1 cellular context compared by ENCODE assay signal in genomic region chr1:83493633-83494032, GRCh38.
TF ChIP-seq lines count a peak whose summit lies in the region.

No MANE protein-coding gene starts in this region.

TF ChIP-seq in HepG2, 621 proteins besides CTCF, POLR2A, EP300 and RAD21 (continued from another document):
- TF ChIP-seq RNF219 (CRISPR knock-in tag; IDR thresholded peaks at IDR 0.05) (no peak), FIP1L1 (IDR thresholded peaks at IDR 0.05; ENCODE audit: borderline replicate concordance, insufficient read depth, low read depth, low read length) (no peak), ATF7 (IDR thresholded peaks at IDR 0.05) (no peak), ATF7 (CRISPR knock-in tag; IDR thresholded peaks at IDR 0.05) (no peak), SPEN (CRISPR knock-in tag; IDR thresholded peaks at IDR 0.05; ENCODE audit: low read depth) (no peak), REPIN1 (CRISPR knock-in tag; IDR thresholded peaks at IDR 0.05; ENCODE audit: borderline replicate concordance, low read depth) (no peak), ZNF646 (CRISPR knock-in tag; IDR thresholded peaks at IDR 0.05) (no peak), ZSCAN25 (CRISPR knock-in tag; IDR thresholded peaks at IDR 0.05) (no peak)
